In genomic region chr4:159227984-159228383, GRCh38 we compare ENCODE assay signal across 8 cellular contexts.
DNase-seq lines count a peak whose midpoint lies in the region; ATAC-seq and TF ChIP-seq lines count a peak whose summit lies in the region.

No MANE protein-coding gene starts in this region.

- no peak overlapping the region for H3K9ac ChIP-seq in neural progenitor cell

- no peaks in the 10 kb centered on the region for H3F3A ChIP-seq in neural progenitor cell (ENCODE audit: low read depth)

- H4K20me1 ChIP-seq in neural progenitor cell (ENCODE audit: low read depth) = peaks cover 5% of the 10 kb centered on the region

- peaks cover 16% of the 10 kb centered on the region for H3K4me1 Mint-ChIP-seq in neural progenitor cell

- H3K79me2 ChIP-seq in neural progenitor cell (ENCODE audit: low read depth) = peaks cover 52% of the 10 kb centered on the region

- H3K9me3 ChIP-seq in neural progenitor cell (ENCODE audit: low read depth) = no peaks in the 10 kb centered on the region

- POLR2A ChIA-PET in RWPE1 (lab: Yijun Ruan, JAX; ENCODE audit: low non-redundant PET) = no interaction called here

- H3K9me3 Mint-ChIP-seq in neural progenitor cell = peaks cover 10% of the 10 kb centered on the region

- H3K4me2 ChIP-seq in neural progenitor cell = no peak overlapping the region

- H3K4me1 ChIP-seq in neural progenitor cell = peaks cover 10% of the 10 kb centered on the region

- no peak overlapping the region for H3K27ac ChIP-seq in RWPE1
- H3K27ac ChIP-seq in neural progenitor cell = peak overlapping the region; percentile 0

- CTCF ChIA-PET in RWPE1 (lab: Yijun Ruan, JAX) = interaction anchor here (0.6 to 2.4 kb wide), 2 partner anchors 25 to 87 kb away, joined by 6 to 11 read pairs; no protein-coding TSS in a partner anchor

- H3K4me3 ChIP-seq in neural progenitor cell = no peak overlapping the region

- TF ChIP-seq CTCF in RWPE1 (conservative IDR thresholded peaks at IDR 0.05; ENCODE audit: low read depth) = no peak
- TF ChIP-seq CTCF in neural progenitor cell (IDR thresholded peaks at IDR 0.05) = no peak

- no peak for ATAC-seq in HG03175 (IDR thresholded peaks at IDR 0.05; ENCODE audit: unreplicated experiment)
- ATAC-seq in GM21526 (IDR thresholded peaks at IDR 0.05; ENCODE audit: low FRiP score, unreplicated experiment) = no peak
- no peak for ATAC-seq in GM21737 (IDR thresholded peaks at IDR 0.05; ENCODE audit: unreplicated experiment)

- no peaks in the 10 kb centered on the region for H3K27me3 Mint-ChIP-seq in neural progenitor cell (ENCODE audit: insufficient read depth, low read depth)

- peaks cover 15% of the 10 kb centered on the region for H3K36me3 Mint-ChIP-seq in neural progenitor cell

- no peaks in the 10 kb centered on the region for H3K27me3 ChIP-seq in neural progenitor cell

- peak overlapping the region; percentile 2 for H3K27ac Mint-ChIP-seq in neural progenitor cell

- H2AFZ ChIP-seq in neural progenitor cell (replicated peaks) = no peak overlapping the region

- DNase-seq in AG08396 (ENCODE audit: low spot score) (peak; percentile 86), RWPE1 (ENCODE audit: low spot score) (peak; percentile 46), fibroblast of the conjunctiva (ENCODE audit: low read depth) (peak; percentile 63), neural progenitor cell (ENCODE audit: low spot score) (peak; percentile 63), activated gamma-delta T cell (lab: John Stamatoyannopoulos, UW) (no peak)

- no peak overlapping the region for H3K4me3 Mint-ChIP-seq in neural progenitor cell

- H3K36me3 ChIP-seq in neural progenitor cell = no peaks in the 10 kb centered on the region
